10 cellular contexts compared by ENCODE assay signal in the genomic region with DNA sequence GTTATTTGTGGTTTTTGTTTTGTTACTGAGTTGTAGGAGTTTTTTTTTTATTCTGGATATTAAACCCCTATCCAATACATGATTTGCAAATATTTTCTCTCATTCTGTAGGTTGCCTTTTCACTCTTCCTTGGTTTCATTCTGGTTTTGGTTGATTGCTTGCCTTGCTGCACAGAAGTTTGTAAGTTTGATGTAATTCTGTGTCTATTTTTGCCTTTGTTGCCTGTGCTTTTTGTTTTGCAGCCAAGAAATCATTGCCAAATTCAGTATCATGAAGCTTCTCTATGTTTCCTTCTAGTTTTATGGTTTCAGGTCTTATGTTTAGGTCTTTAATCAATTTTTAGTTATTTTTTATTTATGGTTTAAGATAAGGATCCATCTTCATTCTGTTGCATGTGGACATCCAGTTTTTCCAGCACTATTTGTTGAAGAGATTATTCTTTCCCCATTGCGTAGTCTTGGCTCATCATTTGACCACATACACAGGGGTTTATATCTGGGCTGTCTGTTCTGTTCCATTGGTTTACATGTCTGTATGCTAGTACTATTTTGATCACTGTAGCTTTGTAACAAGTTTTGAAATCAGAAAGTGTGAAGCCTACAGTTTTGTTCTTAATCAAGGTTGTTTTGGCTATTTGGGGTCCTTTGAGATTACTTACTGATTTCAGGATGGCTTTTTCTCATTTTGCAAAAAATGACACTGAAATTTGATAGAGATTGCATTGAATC.
A peak's percentile ranks its signal among the peaks of the same experiment; 100 is the strongest.
DNase-seq lines count a peak whose midpoint lies in the region; ATAC-seq, FAIRE-seq and TF ChIP-seq lines count a peak whose summit lies in the region.
"Had no signal": no experiment of that assay in that cellular context is flagged by ENCODE, and none has a peak within 500 bp of the region (broad histone marks: within the 10 kb centered on the region; RNA-seq: fewer than 3 reads in every experiment).

No MANE protein-coding gene starts in this region.

- peaks cover 18% of the 10 kb centered on the region for H3K4me1 Mint-ChIP-seq in stimulated activated effector memory CD8-positive, alpha-beta T cell treated with anti-CD3 and anti-CD28 coated beads, Interleukin-12 subunit alpha, Interleukin-12 subunit beta, amount 100 ng/mL, for 72 hours
- H3K4me1 Mint-ChIP-seq: neural crest cell had no signal

- ATAC-seq in GM19035 (IDR thresholded peaks at IDR 0.05; ENCODE audit: unreplicated experiment) = peak; percentile 85
- peak; percentile 98 for ATAC-seq in HG02610 (IDR thresholded peaks at IDR 0.05; ENCODE audit: unreplicated experiment)
- ATAC-seq in stimulated activated effector memory CD8-positive, alpha-beta T cell treated with anti-CD3 and anti-CD28 coated beads, Interleukin-12 subunit alpha, Interleukin-12 subunit beta, amount 100 ng/mL, for 72 hours = peak; percentile 89
- no peak for ATAC-seq in HG02970 (IDR thresholded peaks at IDR 0.05; ENCODE audit: low FRiP score, unreplicated experiment)

- H3K4me3 Mint-ChIP-seq in stimulated activated effector memory CD8-positive, alpha-beta T cell treated with anti-CD3 and anti-CD28 coated beads, Interleukin-12 subunit alpha, Interleukin-12 subunit beta, amount 100 ng/mL, for 72 hours = no peak overlapping the region
- H3K4me3 Mint-ChIP-seq: neural crest cell had no signal

- H3K9me3 Mint-ChIP-seq in stimulated activated effector memory CD8-positive, alpha-beta T cell treated with anti-CD3 and anti-CD28 coated beads, Interleukin-12 subunit alpha, Interleukin-12 subunit beta, amount 100 ng/mL, for 72 hours = peaks cover 5% of the 10 kb centered on the region

- no peak for FAIRE-seq in D721Med (lab: Jason Lieb, UNC)
- FAIRE-seq: bronchial epithelial cell had no signal

- TF ChIP-seq CTCF in D721Med (IDR thresholded peaks at IDR 0.05; ENCODE audit: insufficient read depth, missing control alignments) = no peak

- DNase-seq in NAMALWA (ENCODE audit: low spot score) = peak; percentile 53
- no peak for DNase-seq in stimulated activated effector memory CD8-positive, alpha-beta T cell treated with anti-CD3 and anti-CD28 coated beads, Interleukin-12 subunit alpha, Interleukin-12 subunit beta, amount 100 ng/mL, for 72 hours (ENCODE audit: low spot score in 2 of 2)
- no peak for DNase-seq in D721Med (ENCODE audit: insufficient read length, low spot score)
- no peak for DNase-seq in AML-193 (lab: John Stamatoyannopoulos, UW)
- DNase-seq: activated effector memory CD4-positive, alpha-beta T cell treated with anti-CD3 and anti-CD28 coated beads, Interleukin-2, amount 50 U/mL, for 16 hours had no signal

- H3K36me3 Mint-ChIP-seq in stimulated activated effector memory CD8-positive, alpha-beta T cell treated with anti-CD3 and anti-CD28 coated beads, Interleukin-12 subunit alpha, Interleukin-12 subunit beta, amount 100 ng/mL, for 72 hours = no peaks in the 10 kb centered on the region

- H3K27ac Mint-ChIP-seq in stimulated activated effector memory CD8-positive, alpha-beta T cell treated with anti-CD3 and anti-CD28 coated beads, Interleukin-12 subunit alpha, Interleukin-12 subunit beta, amount 100 ng/mL, for 72 hours = no peak overlapping the region
